ENCODE assay signal across 8 cellular contexts in genomic region chr16:15427648-15428239, GRCh38. TPM values are rescaled to one million over a fixed set of nuclear protein-coding genes. Genes with fewer than 3 reads are reported as not detected.
DNase-seq lines count a peak whose midpoint lies in the region; ATAC-seq and TF ChIP-seq lines count a peak whose summit lies in the region.

No MANE protein-coding gene starts in this region.

- H3K9me3 Mint-ChIP-seq in effector memory CD8-positive, alpha-beta T cell, result no peaks in the 10 kb centered on the region

- no peak overlapping the region for H3K4me3 ChIP-seq in mucosa of descending colon

- peak; percentile 42 for TF ChIP-seq CTCF in mucosa of descending colon (IDR thresholded peaks at IDR 0.05)

- intact Hi-C loops in mucosa of descending colon (cut with DNase I, micrococcal nuclease), result no loop called here

- DNase-seq in SKM-1 treated with dmso at 0.1 percent for 144 hours (lab: John Stamatoyannopoulos, UW; ENCODE audit: unreplicated experiment) (peak; percentile 6), SKM-1 (lab: John Stamatoyannopoulos, UW; ENCODE audit: unreplicated experiment) (no peak), NCI-H460 (ENCODE audit: extremely low read depth, low read depth) (peak; percentile 73), mucosa of descending colon (peak in 2 of 3 donors; percentile 57 to 80)
- peak; percentile 74 for DNase-seq in activated CD8-positive, alpha-beta memory T cell treated with anti-CD3 and anti-CD28 coated beads for 24 hours
- DNase-seq in effector memory CD8-positive, alpha-beta T cell, result peak; percentile 22 to 39 (median 31)
- peak; percentile 21 for DNase-seq in stimulated activated CD8-positive, alpha-beta memory T cell treated with anti-CD3 and anti-CD28 coated beads, Interleukin-7, amount 100 ng/mL, for 24 hours (ENCODE audit: low read depth)

- no peak overlapping the region for H3K27ac Mint-ChIP-seq in effector memory CD8-positive, alpha-beta T cell

- H3K4me1 ChIP-seq in mucosa of descending colon (ENCODE audit: low read depth), result no peaks in the 10 kb centered on the region

- no peaks in the 10 kb centered on the region for H3K36me3 ChIP-seq in mucosa of descending colon (ENCODE audit: low read depth)

- no peak overlapping the region for H3K4me3 Mint-ChIP-seq in effector memory CD8-positive, alpha-beta T cell

- no peaks in the 10 kb centered on the region for H3K36me3 Mint-ChIP-seq in effector memory CD8-positive, alpha-beta T cell (ENCODE audit: insufficient read depth)

- no peaks in the 10 kb centered on the region for H3K4me1 Mint-ChIP-seq in effector memory CD8-positive, alpha-beta T cell (ENCODE audit: low read depth in 2 of 2)

- peak; percentile 51 for ATAC-seq in effector memory CD8-positive, alpha-beta T cell (replicated peaks)
- peak; percentile 68 for ATAC-seq in mucosa of descending colon
- no peak for ATAC-seq in HG03457 (IDR thresholded peaks at IDR 0.05; ENCODE audit: unreplicated experiment)

- peaks cover 14 to 28% of the 10 kb centered on the region in 2 donors for H3K27me3 Mint-ChIP-seq in effector memory CD8-positive, alpha-beta T cell

- H3K9me3 ChIP-seq in mucosa of descending colon, result no peaks in the 10 kb centered on the region

RNA-seq across cellular contexts. Expression of gene BMERB1, which starts 6.6 kb away (rescaled TPM):
- 35.8 and 43.7 TPM in 2 replicates for total RNA-seq in NCI-H460 (2014; rRNA removed; shearing (Covaris generic))
- polyA plus RNA-seq in NCI-H460 (2014; cell fraction: nucleus; rRNA removed), result 11.7 and 16.0 TPM in 2 replicates
- total RNA-seq in mucosa of descending colon, result 10 to 100 TPM in 1 of 3 donors, 1 to 10 TPM in 2; 5.4 to 54.3 (median 9.1) TPM

RNA-seq across cellular contexts. Expression of gene MPV17L, which starts 32.2 kb away (rescaled TPM):
- 2.8 and 3.7 TPM in 2 replicates for total RNA-seq in NCI-H460 (2014; rRNA removed; shearing (Covaris generic))
- 1.6 and 2.7 TPM in 2 replicates for polyA plus RNA-seq in NCI-H460 (2014; cell fraction: nucleus; rRNA removed)
- 1 to 10 TPM; 4.8 to 9.8 (median 8.3) TPM for total RNA-seq in mucosa of descending colon

RNA-seq across cellular contexts. Expression of gene NPIPA5, which starts 49.6 kb away (rescaled TPM):
- total RNA-seq in NCI-H460 (2014; rRNA removed; shearing (Covaris generic)), result 20.2 and 22.6 TPM in 2 replicates
- 25.9 and 45.4 TPM in 2 replicates for polyA plus RNA-seq in NCI-H460 (2014; cell fraction: nucleus; rRNA removed)
- 10 to 100 TPM in 2 of 3 donors, 1 to 10 TPM in 1; 5.4 to 49.7 (median 11.0) TPM for total RNA-seq in mucosa of descending colon
